18 cellular contexts compared by ENCODE assay signal in genomic region chr14:68451676-68452387, GRCh38.
DNase-seq lines count a peak whose midpoint lies in the region; ATAC-seq and TF ChIP-seq lines count a peak whose summit lies in the region.
"Had no signal": no experiment of that assay in that cellular context is flagged by ENCODE, and none has a peak within 500 bp of the region (broad histone marks: within the 10 kb centered on the region; RNA-seq: fewer than 3 reads in every experiment).

No MANE protein-coding gene starts in this region.

- DNase-seq in adipocyte (ENCODE audit: low read depth) (peak; percentile 78), fibroblast of the conjunctiva (ENCODE audit: low read depth) (peak; percentile 90), upper lobe of right lung (no peak), natural killer cell (no peak), DMS79 treated with DMSO at 0.1 percent for 48 hours (lab: John Stamatoyannopoulos, UW) (no peak)
- DNase-seq: activated CD4-positive, alpha-beta T cell treated with anti-CD3 and anti-CD28 coated beads for 4 hours; activated T-cell treated with anti-CD3 and anti-CD28 coated beads, Interleukin-2, amount 50 U/mL, for 4 hours; adrenal gland; CD4-positive, alpha-beta memory T cell; dorsolateral prefrontal cortex; glutamatergic neuron; NCI-H1436; NCI-H526; T-helper 2 cell had no signal

- H3K27me3 Mint-ChIP-seq in nephron (ENCODE audit: low read depth) = peaks cover 3% of the 10 kb centered on the region
- no peaks in the 10 kb centered on the region for H3K27me3 Mint-ChIP-seq in natural killer cell (ENCODE audit: low read depth in 2 of 2)
- H3K27me3 Mint-ChIP-seq: CD4-positive, alpha-beta memory T cell had no signal

- peaks cover 9% of the 10 kb centered on the region for H3K9me3 ChIP-seq in adipocyte (ENCODE audit: control insufficient read depth, low read length)
- H3K9me3 ChIP-seq in upper lobe of right lung = no peaks in the 10 kb centered on the region
- H3K9me3 ChIP-seq: adrenal gland had no signal

- H3K36me3 ChIP-seq in adipocyte (ENCODE audit: control insufficient read depth, insufficient read depth, low read length, severe bottlenecking) (no peaks in the 10 kb centered on the region), upper lobe of right lung (no peaks in the 10 kb centered on the region)
- H3K36me3 ChIP-seq: adrenal gland had no signal

- TF ChIP-seq CTCF in nephron (IDR thresholded peaks at IDR 0.05; ENCODE audit: unreplicated experiment in 3 of 3) (no peak), upper lobe of right lung (IDR thresholded peaks at IDR 0.05) (no peak), natural killer cell (IDR thresholded peaks at IDR 0.05) (no peak)

- intact Hi-C loops in upper lobe of right lung (cut with DNase I) = no loop called here
- intact Hi-C loops in natural killer cell (cut with micrococcal nuclease) = no loop called here

- H3K9me3 Mint-ChIP-seq in nephron = peaks cover 21% of the 10 kb centered on the region
- H3K9me3 Mint-ChIP-seq in natural killer cell = no peaks in the 10 kb centered on the region

- H3K27me3 ChIP-seq in adipocyte (replicated peaks; ENCODE audit: control insufficient read depth, insufficient read depth, low read length) = no peaks in the 10 kb centered on the region
- H3K27me3 ChIP-seq in upper lobe of right lung = no peaks in the 10 kb centered on the region
- H3K27me3 ChIP-seq: adrenal gland, dorsolateral prefrontal cortex had no signal

- H3K4me1 Mint-ChIP-seq in nephron = peaks cover 39% of the 10 kb centered on the region
- peaks cover 0 to 5% of the 10 kb centered on the region in 2 donors for H3K4me1 Mint-ChIP-seq in natural killer cell

- H3K4me3 ChIP-seq in adipocyte (ENCODE audit: low read length) (peak overlapping the region; percentile 45), upper lobe of right lung (no peak overlapping the region)
- H3K4me3 ChIP-seq: adrenal gland, dorsolateral prefrontal cortex, K562 had no signal

- peaks cover 40% of the 10 kb centered on the region for H3K4me1 ChIP-seq in adipocyte (ENCODE audit: control insufficient read depth, insufficient read depth, low read length)
- no peaks in the 10 kb centered on the region for H3K4me1 ChIP-seq in upper lobe of right lung

- peak overlapping the region; percentile 69 for H3K9ac ChIP-seq in adipocyte (ENCODE audit: low read length)

- no peak overlapping the region for H3K27ac ChIP-seq in upper lobe of right lung
- H3K27ac ChIP-seq: adrenal gland, dorsolateral prefrontal cortex had no signal

- H3K4me3 Mint-ChIP-seq in nephron = no peak overlapping the region
- H3K4me3 Mint-ChIP-seq in natural killer cell = no peak overlapping the region
- H3K4me3 Mint-ChIP-seq: activated T-cell treated with anti-CD3 and anti-CD28 coated beads, Interleukin-2, amount 50 U/mL, for 4 hours; CD4-positive, alpha-beta memory T cell had no signal

- H3K36me3 Mint-ChIP-seq in nephron (ENCODE audit: low read depth) = peaks cover 17% of the 10 kb centered on the region
- H3K36me3 Mint-ChIP-seq in natural killer cell = no peaks in the 10 kb centered on the region

- H3K27ac Mint-ChIP-seq in nephron = peak overlapping the region; percentile 64 to 69 (median 67)
- no peak overlapping the region for H3K27ac Mint-ChIP-seq in natural killer cell

- ATAC-seq in upper lobe of right lung = peak; percentile 28
- ATAC-seq in GM19395 (IDR thresholded peaks at IDR 0.05; ENCODE audit: unreplicated experiment) = no peak
- no peak for ATAC-seq in natural killer cell
- ATAC-seq in GM19023 (IDR thresholded peaks at IDR 0.05; ENCODE audit: unreplicated experiment) = no peak
- ATAC-seq: activated T-cell treated with anti-CD3 and anti-CD28 coated beads, Interleukin-2, amount 50 U/mL, for 4 hours; K562 had no signal

Comparison
In these comparisons a context has a peak if more than half of its experiments do, and no peak if none do; other contexts are left out.
1. DNase-seq: peak in adipocyte (single experiment) and fibroblast of the conjunctiva (single experiment); none in upper lobe of right lung (single experiment), natural killer cell (single experiment) and DMS79 treated with DMSO at 0.1 percent for 48 hours (single experiment).
2. H3K27ac Mint-ChIP-seq: peak in nephron (3 of 3); none in natural killer cell (0 of 2).